Comparison of ENCODE assay signal across 20 cellular contexts in the genomic region with DNA sequence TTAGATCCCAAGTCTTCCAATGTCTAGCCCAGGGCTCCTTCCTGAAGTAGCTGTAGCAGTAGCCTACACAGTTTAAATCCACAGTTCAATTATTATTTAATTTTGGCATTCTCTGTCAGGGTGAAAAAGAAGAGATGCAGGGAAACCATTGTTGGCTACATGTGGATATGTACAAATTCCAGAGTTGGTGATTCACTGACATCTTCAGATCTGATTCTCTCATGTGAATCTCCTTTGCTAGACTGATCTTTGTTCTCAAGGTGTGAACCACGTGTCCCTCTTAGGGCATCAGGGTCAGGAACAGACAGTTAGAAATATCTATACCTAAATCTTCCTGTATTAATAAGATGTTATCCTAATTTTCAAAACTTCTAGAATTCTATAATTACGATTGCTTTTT. TPM values are rescaled to one million over a fixed set of nuclear protein-coding genes. Genes with fewer than 3 reads are reported as not detected.
"Had no signal": no experiment of that assay in that cellular context is flagged by ENCODE, and none has a peak within 500 bp of the region (broad histone marks: within the 10 kb centered on the region; RNA-seq: fewer than 3 reads in every experiment).

No MANE protein-coding gene starts in this region.

- H3K4me3 ChIP-seq: MG63 had no signal

- H3K27me3 ChIP-seq: MG63 had no signal

- H3K4me2 ChIP-seq: SK-N-SH had no signal

- H3K9me3 ChIP-seq: MG63, SK-N-SH had no signal

- H3K9ac ChIP-seq: SK-N-SH had no signal

- H3K27ac ChIP-seq: HL-60, RWPE1 had no signal

- H3K36me3 ChIP-seq: MG63 had no signal

- DNase-seq: KG1, MG63, NCI-H1092, NCI-H1105 treated with DMSO at 0.1 percent for 48 hours, NCI-H1417 treated with DMSO at 0.1 percent for 48 hours, NCI-H146, NCI-H1694 treated with DMSO at 0.1 percent for 48 hours, NCI-H1930, NCI-H2081, NCI-H2107, NCI-H2227 treated with DMSO at 0.1 percent for 48 hours, NCI-H510A, NCI-H524 treated with DMSO at 0.1 percent for 48 hours, NCI-H69, NCI-H774, SHP77, SK-N-SH had no signal

RNA-seq across cellular contexts. Expression of a gene that starts 36.7 kb away (rescaled TPM):
- total RNA-seq: SK-MEL-5 had no signal
